1 cellular context compared by ENCODE assay signal in genomic region chr5:96566775-96567174, GRCh38.
TF ChIP-seq lines count a peak whose summit lies in the region.

No MANE protein-coding gene starts in this region.

TF ChIP-seq in IMR-90, 13 proteins besides CTCF, POLR2A, EP300 and RAD21 (continued from another document):
- no peak for TF ChIP-seq USF2 (IDR thresholded peaks at IDR 0.05; ENCODE audit: low read depth, low read length)
- TF ChIP-seq BHLHE40 (IDR thresholded peaks at IDR 0.05; ENCODE audit: low read depth, low read length), result no peak
- TF ChIP-seq RCOR1 (IDR thresholded peaks at IDR 0.05; ENCODE audit: insufficient replicate concordance, low read length), result no peak
- TF ChIP-seq CEBPB (IDR thresholded peaks at IDR 0.05; ENCODE audit: low read depth, low read length), result no peak
- TF ChIP-seq MAZ (IDR thresholded peaks at IDR 0.05; ENCODE audit: borderline replicate concordance, low read depth, low read length), result no peak
- no peak for TF ChIP-seq CHD1 (IDR thresholded peaks at IDR 0.05; ENCODE audit: low read depth, low read length)
- no peak for TF ChIP-seq NFE2L2 (IDR thresholded peaks at IDR 0.05; ENCODE audit: low read depth, low read length)
- no peak for TF ChIP-seq ELK1 (IDR thresholded peaks at IDR 0.05; ENCODE audit: borderline replicate concordance, low read depth, low read length)
